Comparison of ENCODE assay signal across 8 cellular contexts in genomic region chr2:177165731-177166711, GRCh38. TPM values are rescaled to one million over a fixed set of nuclear protein-coding genes. Genes with fewer than 3 reads are reported as not detected.
A peak's percentile ranks its signal among the peaks of the same experiment; 100 is the strongest.
DNase-seq lines count a peak whose midpoint lies in the region; ATAC-seq and TF ChIP-seq lines count a peak whose summit lies in the region.

No MANE protein-coding gene starts in this region.

- intact Hi-C loops in CD8-positive, alpha-beta T cell (cut with DNase I, micrococcal nuclease) = loop anchor here (1.0 to 10.0 kb wide), 7 partner anchors 45 to 597 kb away; partner anchors contain the start of gene HNRNPA3 (in 1 of the 2)

- H3K4me1 Mint-ChIP-seq in CD8-positive, alpha-beta T cell (ENCODE audit: low read depth) = peaks cover 14% of the 10 kb centered on the region
- peaks cover 23% of the 10 kb centered on the region for H3K4me1 Mint-ChIP-seq in endothelial cell (ENCODE audit: unreplicated experiment)
- H3K4me1 Mint-ChIP-seq in naive B cell = peaks cover 0 to 15% (median 14%) of the 10 kb centered on the region in 3 donors

- peak overlapping the region; percentile 16 for H3K4me3 ChIP-seq in CD8-positive, alpha-beta T cell (ENCODE audit: low read depth, low read length)
- H3K4me3 ChIP-seq in RWPE2 (ENCODE audit: severe bottlenecking) = no peak overlapping the region

- no peaks in the 10 kb centered on the region for H3K36me3 Mint-ChIP-seq in CD8-positive, alpha-beta T cell
- H3K36me3 Mint-ChIP-seq in endothelial cell (ENCODE audit: low read depth, unreplicated experiment) (peaks cover 5% of the 10 kb centered on the region), naive B cell (no peaks in the 10 kb centered on the region)

- H3K27ac Mint-ChIP-seq in CD8-positive, alpha-beta T cell = no peak overlapping the region
- H3K27ac Mint-ChIP-seq in endothelial cell (ENCODE audit: unreplicated experiment) (peak overlapping the region; percentile 53), naive B cell (peak overlapping the region in 2 of 6 donors; percentile 96)

- no peaks in the 10 kb centered on the region for H3K9me3 Mint-ChIP-seq in CD8-positive, alpha-beta T cell
- H3K9me3 Mint-ChIP-seq in endothelial cell (ENCODE audit: unreplicated experiment) = no peaks in the 10 kb centered on the region
- no peaks in the 10 kb centered on the region for H3K9me3 Mint-ChIP-seq in naive B cell

- no peaks in the 10 kb centered on the region for H3K27me3 ChIP-seq in CD8-positive, alpha-beta T cell (ENCODE audit: insufficient read depth, low read length)
- H3K27me3 ChIP-seq in RWPE2 (ENCODE audit: insufficient read depth, poor library complexity, severe bottlenecking) = no peaks in the 10 kb centered on the region

- DNase-seq in CD8-positive, alpha-beta T cell = no peak
- DNase-seq in RWPE2 (ENCODE audit: low spot score) (no peak), endothelial cell (ENCODE audit: low spot score) (no peak), naive B cell (peak; percentile 72), NCI-H1105 (lab: John Stamatoyannopoulos, UW) (no peak), GM19240 (ENCODE audit: insufficient read length, low spot score) (no peak)

- ATAC-seq in CD8-positive, alpha-beta T cell = peak; percentile 69
- ATAC-seq in GM19035 (IDR thresholded peaks at IDR 0.05; ENCODE audit: unreplicated experiment) (peak; percentile 51), HG03108 (IDR thresholded peaks at IDR 0.05; ENCODE audit: unreplicated experiment) (peak; percentile 42), RWPE2 (ENCODE audit: low read depth) (no peak), naive B cell (ENCODE audit: low read depth in 2 of 2) (peak; percentile 87 to 89)

- peak overlapping the region; percentile 65 for H3K4me3 Mint-ChIP-seq in CD8-positive, alpha-beta T cell
- no peak overlapping the region for H3K4me3 Mint-ChIP-seq in endothelial cell (ENCODE audit: unreplicated experiment)
- peak overlapping the region in 5 of 8 donors; percentile 48 to 88 (median 78) for H3K4me3 Mint-ChIP-seq in naive B cell

- H3K36me3 ChIP-seq in CD8-positive, alpha-beta T cell (ENCODE audit: insufficient read depth, low read length) = no peaks in the 10 kb centered on the region
- H3K36me3 ChIP-seq in RWPE2 (ENCODE audit: low read depth) = no peaks in the 10 kb centered on the region

- H3K4me1 ChIP-seq in CD8-positive, alpha-beta T cell (ENCODE audit: insufficient read depth, low read length) = peaks cover 23% of the 10 kb centered on the region
- peaks cover 48% of the 10 kb centered on the region for H3K4me1 ChIP-seq in RWPE2 (ENCODE audit: insufficient read depth, poor library complexity, severe bottlenecking)

- H3K9me3 ChIP-seq in CD8-positive, alpha-beta T cell (ENCODE audit: low read length) = no peaks in the 10 kb centered on the region
- H3K9me3 ChIP-seq in RWPE2 (ENCODE audit: severe bottlenecking) = no peaks in the 10 kb centered on the region

- H3K27ac ChIP-seq in CD8-positive, alpha-beta T cell (ENCODE audit: low read depth, low read length) = no peak overlapping the region
- peak overlapping the region; percentile 93 for H3K27ac ChIP-seq in RWPE2 (ENCODE audit: poor library complexity, severe bottlenecking)

- CTCF ChIA-PET in CD8-positive, alpha-beta T cell (lab: Charles Lee) = interaction anchor here (0.8 to 6.8 kb wide), 22 partner anchors 11 to 1039 kb away, joined by 3 to 156 read pairs (median 10); partner anchors contain the start of gene NFE2L2

- no peak for TF ChIP-seq CTCF in CD8-positive, alpha-beta T cell (IDR thresholded peaks at IDR 0.05)
- TF ChIP-seq CTCF in RWPE2 (IDR thresholded peaks at IDR 0.05; ENCODE audit: poor library complexity, severe bottlenecking) (no peak), endothelial cell (IDR thresholded peaks at IDR 0.05; ENCODE audit: unreplicated experiment) (no peak)

- POLR2A ChIA-PET in CD8-positive, alpha-beta T cell (lab: Charles Lee) = interaction anchor here (0.8 to 3.9 kb wide), 7 partner anchors 15 to 144 kb away, joined by 3 to 82 read pairs (median 6); partner anchors contain the start of gene NFE2L2

- H3K27me3 Mint-ChIP-seq in CD8-positive, alpha-beta T cell (ENCODE audit: low read depth) = no peaks in the 10 kb centered on the region
- H3K27me3 Mint-ChIP-seq in endothelial cell (ENCODE audit: unreplicated experiment) (no peaks in the 10 kb centered on the region), naive B cell (no peaks in the 10 kb centered on the region)

RNA-seq across cellular contexts. Expression of gene HNRNPA3, which starts 46.6 kb away (rescaled TPM):
- total RNA-seq in CD8-positive, alpha-beta T cell = 100 to 1,000 TPM; 144 to 160 TPM
- 264 TPM for total RNA-seq in endothelial cell (ENCODE audit: unreplicated experiment)
- polyA plus RNA-seq in naive B cell (ENCODE audit: low read depth in 6 of 6) = 10 to 100 TPM; 48.0 to 96.3 (median 70.3) TPM
